ENCODE assay signal across 8 cellular contexts in genomic region chr17:18258356-18259038, GRCh38. TPM values are rescaled to one million over a fixed set of nuclear protein-coding genes. Genes with fewer than 3 reads are reported as not detected.
DNase-seq lines count a peak whose midpoint lies in the region; ATAC-seq lines count a peak whose summit lies in the region.

Gene FLII, minus strand, starts transcription at chr17:18258738. Its CDS starts 48 bp downstream, at chr17:18258690.

- no peaks in the 10 kb centered on the region for H3K27me3 Mint-ChIP-seq in activated CD4-positive, alpha-beta T cell treated with anti-CD3 and anti-CD28 coated beads, Interleukin-2, amount 10 ng/mL, durations not matched to agents 24 days and 14 days

- ATAC-seq in GM18909 (IDR thresholded peaks at IDR 0.05; ENCODE audit: poor library complexity, unreplicated experiment) (peak; percentile 37), left colon (peak; percentile 64)

- H3K36me3 Mint-ChIP-seq in activated CD4-positive, alpha-beta T cell treated with anti-CD3 and anti-CD28 coated beads, Interleukin-2, amount 10 ng/mL, durations not matched to agents 24 days and 14 days (ENCODE audit: low read depth): peaks cover 20% of the 10 kb centered on the region

- H3K4me3 Mint-ChIP-seq in activated CD4-positive, alpha-beta T cell treated with anti-CD3 and anti-CD28 coated beads, Interleukin-2, amount 10 ng/mL, durations not matched to agents 24 days and 14 days: peak within 1 kb of the TSS; percentile 99

- DNase-seq in ACHN (peak; percentile 61), LHCN-M2 (ENCODE audit: low read depth) (no peak), dedifferentiated amniotic fluid mesenchymal stem cell (ENCODE audit: extremely low spot score) (peak; percentile 16), left colon (peak in 1 of 2 donors; percentile 72), NCI-H187 (lab: John Stamatoyannopoulos, UW) (no peak)
- DNase-seq in activated CD4-positive, alpha-beta T cell treated with anti-CD3 and anti-CD28 coated beads, Interleukin-2, amount 10 ng/mL, durations not matched to agents 24 days and 14 days: peak; percentile 89
- peak; percentile 11 to 47 for DNase-seq in stimulated activated CD4-positive, alpha-beta T cell treated with anti-CD3 and anti-CD28 coated beads, Interleukin-1b, Interleukin-23, amount 100 ng/mL, for 1 hour (ENCODE audit: low read depth in 2 of 2)

- intact Hi-C loops in activated CD4-positive, alpha-beta T cell treated with anti-CD3 and anti-CD28 coated beads, Interleukin-2, amount 10 ng/mL, durations not matched to agents 24 days and 14 days (cut with micrococcal nuclease): loop anchor here (1.0 to 5.0 kb wide), 2 partner anchors 75 to 104 kb away; partner anchors contain the start of genes ALKBH5 and SHMT1
- intact Hi-C loops in left colon (cut with DNase I, micrococcal nuclease): no loop called here

- no peaks in the 10 kb centered on the region for H3K9me3 Mint-ChIP-seq in activated CD4-positive, alpha-beta T cell treated with anti-CD3 and anti-CD28 coated beads, Interleukin-2, amount 10 ng/mL, durations not matched to agents 24 days and 14 days

- peak within 1 kb of the TSS; percentile 90 for H3K27ac Mint-ChIP-seq in activated CD4-positive, alpha-beta T cell treated with anti-CD3 and anti-CD28 coated beads, Interleukin-2, amount 10 ng/mL, durations not matched to agents 24 days and 14 days

- H3K4me1 Mint-ChIP-seq in activated CD4-positive, alpha-beta T cell treated with anti-CD3 and anti-CD28 coated beads, Interleukin-2, amount 10 ng/mL, durations not matched to agents 24 days and 14 days: peaks cover 29% of the 10 kb centered on the region

- in situ Hi-C loops in ACHN (cut with HindIII; ENCODE audit: low pct_ligation_motif_present, low pct_unique_long_range_greater_than_20kb, low sequenced_read_pairs): no loop called here

RNA-seq across cellular contexts. Expression of gene FLII, which starts in this region (rescaled TPM):
- total RNA-seq in LHCN-M2 (2014; rRNA removed): 284 and 286 TPM in 2 replicates
- polyA plus RNA-seq in LHCN-M2 (2012): 342 TPM
- 266 and 275 TPM in 2 replicates for total RNA-seq in activated CD4-positive, alpha-beta T cell treated with anti-CD3 and anti-CD28 coated beads, Interleukin-2, amount 10 ng/mL, durations not matched to agents 24 days and 14 days
- total RNA-seq in left colon: 100 to 1,000 TPM; 276 to 285 TPM

Comparison
In these comparisons a context has a peak if more than half of its experiments do, and no peak if none do; other contexts are left out.
1. DNase-seq: peak in ACHN (single experiment), activated CD4-positive, alpha-beta T cell treated with anti-CD3 and anti-CD28 coated beads, Interleukin-2, amount 10 ng/mL, durations not matched to agents 24 days and 14 days (single experiment), dedifferentiated amniotic fluid mesenchymal stem cell (single experiment) and stimulated activated CD4-positive, alpha-beta T cell treated with anti-CD3 and anti-CD28 coated beads, Interleukin-1b, Interleukin-23, amount 100 ng/mL, for 1 hour (2 of 2); none in LHCN-M2 (single experiment) and NCI-H187 (0 of 2).